Comparison of ENCODE assay signal across 9 cellular contexts in genomic region chr2:219440388-219441256, GRCh38. TPM values are rescaled to one million over a fixed set of nuclear protein-coding genes. Genes with fewer than 3 reads are reported as not detected.
A peak's percentile ranks its signal among the peaks of the same experiment; 100 is the strongest.
DNase-seq lines count a peak whose midpoint lies in the region; ATAC-seq and TF ChIP-seq lines count a peak whose summit lies in the region.
"Had no signal": no experiment of that assay in that cellular context is flagged by ENCODE, and none has a peak within 500 bp of the region (broad histone marks: within the 10 kb centered on the region; RNA-seq: fewer than 3 reads in every experiment).

No MANE protein-coding gene starts in this region.

- H3K27me3 ChIP-seq in PC-3 (ENCODE audit: low read length) (no peaks in the 10 kb centered on the region), rectal smooth muscle tissue (ENCODE audit: control insufficient read depth, insufficient read depth, low read length) (peaks cover 11% of the 10 kb centered on the region)

- peak overlapping the region; percentile 75; the same call in 1 of the 2 replicates for H3K4me3 ChIP-seq in PC-3 (ENCODE audit: low read length)
- peak overlapping the region; percentile 53 for H3K4me3 ChIP-seq in rectal smooth muscle tissue (ENCODE audit: low read length)

- DNase-seq in PC-3 (peak; percentile 57), epithelial cell of prostate (ENCODE audit: low read depth, low spot score) (no peak)
- DNase-seq: erythroblast, NCI-H187 had no signal

- H4K20me1 ChIP-seq in PC-3 (ENCODE audit: low read length): no peaks in the 10 kb centered on the region

- peak overlapping the region; percentile 100 for H3K4me2 ChIP-seq in PC-3 (ENCODE audit: low read length)

- POLR2A ChIA-PET in PC-3 (lab: Charles Lee; ENCODE audit: unreplicated experiment): interaction anchor here (0.9 kb wide), 1 partner anchor 58 kb away, joined by 4 read pairs; the partner anchor contains the start of gene GMPPA

- ATAC-seq in PC-3 (peak; percentile 60), HG02840 (IDR thresholded peaks at IDR 0.05; ENCODE audit: low FRiP score, unreplicated experiment) (no peak), GM21423 (IDR thresholded peaks at IDR 0.05; ENCODE audit: unreplicated experiment) (no peak), HG03342 (IDR thresholded peaks at IDR 0.05; ENCODE audit: unreplicated experiment) (no peak)

- no peaks in the 10 kb centered on the region for H3K9me3 ChIP-seq in ES-I3 (ENCODE audit: control insufficient read depth, insufficient read depth, low read length)
- no peaks in the 10 kb centered on the region for H3K9me3 ChIP-seq in PC-3 (ENCODE audit: low read length)

- no peaks in the 10 kb centered on the region for H3K36me3 ChIP-seq in ES-I3 (ENCODE audit: insufficient read depth, low read length)
- H3K36me3 ChIP-seq in PC-3 (ENCODE audit: low read depth, low read length): no peaks in the 10 kb centered on the region
- H3K36me3 ChIP-seq in rectal smooth muscle tissue (ENCODE audit: control insufficient read depth, insufficient read depth, low read length): no peaks in the 10 kb centered on the region

- CTCF ChIA-PET in PC-3 (lab: Charles Lee): interaction anchor here (0.6 to 0.7 kb wide), 2 partner anchors 38 to 82 kb away, joined by 3 read pairs; no protein-coding TSS in a partner anchor

- peak overlapping the region; percentile 95; the same call in 1 of the 2 replicates for H2AFZ ChIP-seq in PC-3 (ENCODE audit: low read length)

- no peaks in the 10 kb centered on the region for H3F3A ChIP-seq in PC-3 (ENCODE audit: low read length, unreplicated experiment)

- H3K27ac ChIP-seq in PC-3 (ENCODE audit: low read length): peak overlapping the region; percentile 33
- H3K27ac ChIP-seq in epithelial cell of prostate: peak overlapping the region; percentile 48
- H3K27ac ChIP-seq in rectal smooth muscle tissue (ENCODE audit: low read depth, low read length): peak overlapping the region; percentile 99

- H3K4me1 ChIP-seq in ES-I3 (ENCODE audit: insufficient read depth, low read length) (peaks cover 7% of the 10 kb centered on the region), PC-3 (ENCODE audit: insufficient read depth, low read length) (peaks cover 18% of the 10 kb centered on the region), rectal smooth muscle tissue (ENCODE audit: control insufficient read depth, insufficient read depth, low read length) (peaks cover 58% of the 10 kb centered on the region)

- no TSS peak for BruUV-seq in PC-3 (replicated peaks; lab: Mats Ljungman, UMichigan)

- H3K9me2 ChIP-seq in PC-3 (replicated peaks; ENCODE audit: low read length): no peaks in the 10 kb centered on the region

- H3K9ac ChIP-seq in ES-I3 (ENCODE audit: low read depth, low read length): peak overlapping the region; percentile 82
- H3K9ac ChIP-seq in PC-3 (ENCODE audit: low read length): peak overlapping the region; percentile 59; the same call in 1 of the 2 replicates
- H3K9ac ChIP-seq in rectal smooth muscle tissue (ENCODE audit: low read length): no peak overlapping the region

- no peak for TF ChIP-seq CTCF in PC-3 (conservative IDR thresholded peaks at IDR 0.05; ENCODE audit: low read depth, low read length)

- H3K79me2 ChIP-seq in PC-3 (ENCODE audit: low read length): peaks cover 14% of the 10 kb centered on the region

- intact Hi-C loops in PC-3 (cut with micrococcal nuclease): no loop called here

RNA-seq across cellular contexts. Expression of gene SPEG, which starts 6.0 kb away (rescaled TPM):
- 30.7 and 45.2 TPM in 2 replicates for total RNA-seq in PC-3 (2014; rRNA removed)

RNA-seq across cellular contexts. Expression of gene DES, which starts 22.4 kb away (rescaled TPM):
- total RNA-seq in PC-3 (2014; rRNA removed): not detected in 2 replicates

RNA-seq across cellular contexts. Expression of gene DNPEP, which starts 52.9 kb away (rescaled TPM):
- total RNA-seq in PC-3 (2014; rRNA removed): 86.2 and 114 TPM in 2 replicates

RNA-seq across cellular contexts. Expression of gene GMPPA, which starts 58.1 kb away (rescaled TPM):
- total RNA-seq in PC-3 (2014; rRNA removed): 78.1 and 85.7 TPM in 2 replicates

Comparison
In these comparisons a context has a peak if more than half of its experiments do, and no peak if none do; other contexts are left out.
1. H3K27ac ChIP-seq: peak in every context shown above with its lines; median percentile 99 in rectal smooth muscle tissue; 48 in epithelial cell of prostate; 33 in PC-3.